Comparison of ENCODE assay signal across 16 cellular contexts in genomic region chr1:222195857-222196256, GRCh38.
DNase-seq lines count a peak whose midpoint lies in the region; ATAC-seq and TF ChIP-seq lines count a peak whose summit lies in the region.
"Had no signal": no experiment of that assay in that cellular context is flagged by ENCODE, and none has a peak within 500 bp of the region (broad histone marks: within the 10 kb centered on the region; RNA-seq: fewer than 3 reads in every experiment).

No MANE protein-coding gene starts in this region.

- DNase-seq in activated CD4-positive, CD25-positive, alpha-beta regulatory T cell (lab: John Stamatoyannopoulos, UW) = no peak
- DNase-seq in HS-5 (ENCODE audit: low read depth) (peak; percentile 35), cerebellar cortex (ENCODE audit: low spot score) (no peak), GM10266 (ENCODE audit: extremely low spot score) (no peak), NOMO-1 treated with DMSO at 0.1 percent for 48 hours (lab: John Stamatoyannopoulos, UW; ENCODE audit: unreplicated experiment) (no peak)
- no peak for DNase-seq in stimulated activated effector memory CD8-positive, alpha-beta T cell treated with anti-CD3 and anti-CD28 coated beads, Interleukin-12 subunit alpha, Interleukin-12 subunit beta, amount 100 ng/mL, for 72 hours (ENCODE audit: low spot score in 2 of 2)
- DNase-seq: CD8-positive, alpha-beta T cell; COR-L47; DMS153; H7; KG1 had no signal

- H3K4me3 Mint-ChIP-seq in activated T-helper 17 cell treated with anti-CD3 and anti-CD28 coated beads, Interleukin-2, amount 50 U/mL, for 72 hours = no peak overlapping the region
- no peak overlapping the region for H3K4me3 Mint-ChIP-seq in stimulated activated effector memory CD8-positive, alpha-beta T cell treated with anti-CD3 and anti-CD28 coated beads, Interleukin-12 subunit alpha, Interleukin-12 subunit beta, amount 100 ng/mL, for 72 hours
- H3K4me3 Mint-ChIP-seq: CD14-positive monocyte; CD8-positive, alpha-beta T cell; GM23338 had no signal

- peaks cover 10% of the 10 kb centered on the region for H3K27me3 Mint-ChIP-seq in activated T-helper 17 cell treated with anti-CD3 and anti-CD28 coated beads, Interleukin-2, amount 50 U/mL, for 72 hours

- ATAC-seq in activated CD4-positive, CD25-positive, alpha-beta regulatory T cell treated with anti-CD3 and anti-CD28 coated beads, Interleukin-2, amount 50 U/mL, for 24 hours = peak; percentile 46 to 67
- ATAC-seq in activated T-helper 17 cell treated with anti-CD3 and anti-CD28 coated beads, Interleukin-2, amount 50 U/mL, for 72 hours (replicated peaks) = peak; percentile 66
- ATAC-seq in stimulated activated effector memory CD8-positive, alpha-beta T cell treated with anti-CD3 and anti-CD28 coated beads, Interleukin-12 subunit alpha, Interleukin-12 subunit beta, amount 100 ng/mL, for 72 hours = peak; percentile 61
- ATAC-seq: CD8-positive, alpha-beta T cell; GM12878; GM23338 had no signal

- no peaks in the 10 kb centered on the region for H3K36me3 Mint-ChIP-seq in activated T-helper 17 cell treated with anti-CD3 and anti-CD28 coated beads, Interleukin-2, amount 50 U/mL, for 72 hours (ENCODE audit: low read depth)
- H3K36me3 Mint-ChIP-seq in stimulated activated effector memory CD8-positive, alpha-beta T cell treated with anti-CD3 and anti-CD28 coated beads, Interleukin-12 subunit alpha, Interleukin-12 subunit beta, amount 100 ng/mL, for 72 hours = no peaks in the 10 kb centered on the region
- H3K36me3 Mint-ChIP-seq: CD14-positive monocyte; CD8-positive, alpha-beta T cell had no signal

- peaks cover 5% of the 10 kb centered on the region for H3K9me3 Mint-ChIP-seq in activated T-helper 17 cell treated with anti-CD3 and anti-CD28 coated beads, Interleukin-2, amount 50 U/mL, for 72 hours
- H3K9me3 Mint-ChIP-seq in stimulated activated effector memory CD8-positive, alpha-beta T cell treated with anti-CD3 and anti-CD28 coated beads, Interleukin-12 subunit alpha, Interleukin-12 subunit beta, amount 100 ng/mL, for 72 hours = peaks cover 3% of the 10 kb centered on the region

- no peak overlapping the region for H3K27ac Mint-ChIP-seq in activated T-helper 17 cell treated with anti-CD3 and anti-CD28 coated beads, Interleukin-2, amount 50 U/mL, for 72 hours
- no peak overlapping the region for H3K27ac Mint-ChIP-seq in stimulated activated effector memory CD8-positive, alpha-beta T cell treated with anti-CD3 and anti-CD28 coated beads, Interleukin-12 subunit alpha, Interleukin-12 subunit beta, amount 100 ng/mL, for 72 hours
- H3K27ac Mint-ChIP-seq: CD14-positive monocyte; CD8-positive, alpha-beta T cell; GM23338 had no signal

- H3K4me1 Mint-ChIP-seq in activated T-helper 17 cell treated with anti-CD3 and anti-CD28 coated beads, Interleukin-2, amount 50 U/mL, for 72 hours = no peaks in the 10 kb centered on the region
- H3K4me1 Mint-ChIP-seq in stimulated activated effector memory CD8-positive, alpha-beta T cell treated with anti-CD3 and anti-CD28 coated beads, Interleukin-12 subunit alpha, Interleukin-12 subunit beta, amount 100 ng/mL, for 72 hours = no peaks in the 10 kb centered on the region
- H3K4me1 Mint-ChIP-seq: CD14-positive monocyte, GM23338 had no signal

- TF ChIP-seq CTCF in GM10266 (IDR thresholded peaks at IDR 0.05; ENCODE audit: control insufficient read depth, insufficient read depth, low read depth, missing control alignments) = no peak
